Comparison of ENCODE assay signal across 10 cellular contexts in the genomic region with DNA sequence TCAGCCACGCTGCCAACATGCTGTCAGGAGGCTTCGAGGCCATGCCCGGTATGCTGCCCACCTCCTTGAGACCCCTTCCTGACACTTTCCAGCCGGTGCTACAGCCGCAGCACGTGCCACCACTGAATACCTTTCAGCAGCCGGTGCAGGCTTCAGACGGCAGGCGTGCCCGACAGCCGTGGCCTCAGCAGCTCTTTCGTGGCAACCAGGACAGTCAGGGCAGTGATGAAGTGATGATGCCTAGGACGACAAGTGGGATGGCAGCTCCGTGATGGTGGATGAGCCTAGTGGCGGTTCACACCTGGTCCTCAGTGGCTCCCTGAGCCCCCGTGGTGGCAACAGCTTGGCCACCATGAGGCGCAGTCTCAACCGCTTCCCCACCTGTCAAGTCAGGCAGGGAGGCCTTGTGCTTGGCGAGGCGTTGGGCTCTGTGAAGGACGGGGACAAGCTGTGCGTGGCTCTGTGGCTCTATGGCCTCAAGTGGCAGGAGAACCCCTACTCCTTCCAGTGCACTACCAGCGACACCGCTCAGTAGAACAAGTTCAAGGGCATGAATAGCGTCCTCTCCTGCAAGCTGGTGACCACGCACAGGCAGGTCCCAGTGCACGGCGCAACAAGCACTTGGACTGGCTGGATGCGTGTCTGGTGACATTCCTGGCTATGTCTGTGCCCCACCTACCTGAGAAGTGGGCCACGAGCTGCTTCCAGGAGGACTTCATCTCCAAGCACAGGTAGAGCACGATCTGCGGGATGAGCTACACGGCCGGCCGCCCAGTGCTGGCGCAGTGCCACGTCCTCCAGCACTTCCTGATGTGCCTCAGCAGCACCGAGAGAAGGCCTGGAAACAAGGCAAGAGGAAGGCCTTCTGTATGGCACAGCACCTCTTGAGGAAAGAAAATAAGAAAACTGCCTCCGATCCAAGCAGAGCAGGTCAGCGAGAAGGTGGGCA.
"Had no signal": no experiment of that assay in that cellular context is flagged by ENCODE, and none has a peak within 500 bp of the region (broad histone marks: within the 10 kb centered on the region; RNA-seq: fewer than 3 reads in every experiment).

No MANE protein-coding gene starts in this region.

- H3K4me3 Mint-ChIP-seq: activated CD4-positive, alpha-beta memory T cell treated with anti-CD3 and anti-CD28 coated beads, Interleukin-2, amount 10 ng/mL, durations not matched to agents 7 days and 5 days; activated T-cell treated with anti-CD3 and anti-CD28 coated beads, Interleukin-2, amount 50 U/mL, for 72 hours; neural crest cell had no signal

- H3K27ac Mint-ChIP-seq: activated CD4-positive, alpha-beta memory T cell treated with anti-CD3 and anti-CD28 coated beads, Interleukin-2, amount 10 ng/mL, durations not matched to agents 7 days and 5 days; activated T-cell treated with anti-CD3 and anti-CD28 coated beads, Interleukin-2, amount 50 U/mL, for 72 hours had no signal

- DNase-seq: activated CD4-positive, alpha-beta memory T cell treated with anti-CD3 and anti-CD28 coated beads, Interleukin-2, amount 10 ng/mL, durations not matched to agents 7 days and 5 days; activated CD4-positive, CD25-positive, alpha-beta regulatory T cell treated with anti-CD3 and anti-CD28 coated beads, Interleukin-2, amount 50 U/mL, for 72 hours; activated naive CD4-positive, alpha-beta T cell; activated T-cell treated with anti-CD3 and anti-CD28 coated beads, Interleukin-2, amount 50 U/mL, for 72 hours; heart left ventricle; left ventricle myocardium superior; retina; stimulated activated CD4-positive, alpha-beta T cell treated with anti-CD3 and anti-CD28 coated beads, Interleukin-15, amount 100 ng/mL, for 24 hours had no signal

- H3K27me3 ChIP-seq: heart left ventricle, vagina had no signal

- H3K27me3 Mint-ChIP-seq: activated CD4-positive, alpha-beta memory T cell treated with anti-CD3 and anti-CD28 coated beads, Interleukin-2, amount 10 ng/mL, durations not matched to agents 7 days and 5 days had no signal

- H3K4me3 ChIP-seq: heart left ventricle, vagina had no signal

- H3K4me1 Mint-ChIP-seq: activated CD4-positive, alpha-beta memory T cell treated with anti-CD3 and anti-CD28 coated beads, Interleukin-2, amount 10 ng/mL, durations not matched to agents 7 days and 5 days; neural crest cell had no signal

- H3K9me3 Mint-ChIP-seq: activated T-cell treated with anti-CD3 and anti-CD28 coated beads, Interleukin-2, amount 50 U/mL, for 72 hours had no signal

- H3K36me3 ChIP-seq: heart left ventricle, vagina had no signal

- H3K4me1 ChIP-seq: heart left ventricle, vagina had no signal

- H3K27ac ChIP-seq: heart left ventricle, vagina had no signal

- H3K9me3 ChIP-seq: heart left ventricle, vagina had no signal
